Comparison of ENCODE assay signal across 1 cellular context in genomic region chr22:23857606-23858483, GRCh38.
TF ChIP-seq lines count a peak whose summit lies in the region.

SLC2A11 (plus strand) TSS chr22:23857875; CDS start chr22:23858000, 125 bp downstream.

TF ChIP-seq in HepG2, 621 proteins besides CTCF, POLR2A, EP300 and RAD21 (continued from another document and continues in another):
- TF ChIP-seq ZNF142 (CRISPR knock-in tag; IDR thresholded peaks at IDR 0.05) (peak; percentile 58; the same call in 1 of the 2 replicates), ZBTB7B (CRISPR knock-in tag; IDR thresholded peaks at IDR 0.05) (0 out of 2 replicates have a peak, but pooled peaks have one; percentile 26), ZNF678 (CRISPR knock-in tag; IDR thresholded peaks at IDR 0.05) (no peak), GFI1 (CRISPR knock-in tag; IDR thresholded peaks at IDR 0.05; ENCODE audit: borderline replicate concordance) (peak; percentile 54; the same call in 1 of the 2 replicates), ZFY (CRISPR knock-in tag; IDR thresholded peaks at IDR 0.05) (peak; percentile 84; the same call in 1 of the 2 replicates), ZFP91 (CRISPR knock-in tag; IDR thresholded peaks at IDR 0.05; ENCODE audit: borderline replicate concordance) (peak; percentile 71), NPAS2 (CRISPR knock-in tag; IDR thresholded peaks at IDR 0.05; ENCODE audit: borderline replicate concordance) (no peak), CCDC6 (CRISPR knock-in tag; IDR thresholded peaks at IDR 0.05) (no peak), EHMT2 (IDR thresholded peaks at IDR 0.05; ENCODE audit: borderline replicate concordance, low read depth, low read length) (no peak), MEIS2 (CRISPR knock-in tag; IDR thresholded peaks at IDR 0.05) (peak; percentile 56), SP4 (CRISPR knock-in tag; IDR thresholded peaks at IDR 0.05) (no peak), RARA (CRISPR knock-in tag; IDR thresholded peaks at IDR 0.05) (peak; percentile 32; the same call in 1 of the 2 replicates), RAD51 (IDR thresholded peaks at IDR 0.05; ENCODE audit: borderline replicate concordance) (no peak), ZNF556 (CRISPR knock-in tag; IDR thresholded peaks at IDR 0.05; ENCODE audit: borderline replicate concordance) (no peak), ZNF792 (CRISPR knock-in tag; IDR thresholded peaks at IDR 0.05) (0 out of 2 replicates have a peak, but pooled peaks have one; percentile 46), PHF8 (CRISPR knock-in tag; IDR thresholded peaks at IDR 0.05) (peak; percentile 86), FOXK1 (CRISPR knock-in tag; IDR thresholded peaks at IDR 0.05; ENCODE audit: borderline replicate concordance, low read depth) (0 out of 2 replicates have a peak, but pooled peaks have one; percentile 12), THAP9 (CRISPR knock-in tag; IDR thresholded peaks at IDR 0.05; ENCODE audit: borderline replicate concordance) (peak; percentile 63; the same call in 1 of the 2 replicates), POGZ (CRISPR knock-in tag; IDR thresholded peaks at IDR 0.05) (no peak), ATF7-NPFF (CRISPR knock-in tag; IDR thresholded peaks at IDR 0.05; ENCODE audit: low read depth) (peak; percentile 88), ZBTB46 (CRISPR knock-in tag; IDR thresholded peaks at IDR 0.05; ENCODE audit: borderline replicate concordance) (0 out of 2 replicates have a peak, but pooled peaks have one; percentile 14), DBP (CRISPR knock-in tag; IDR thresholded peaks at IDR 0.05; ENCODE audit: not compliant biosample characterization) (peak; percentile 85), MEIS1 (CRISPR knock-in tag; IDR thresholded peaks at IDR 0.05; ENCODE audit: borderline replicate concordance) (peak; percentile 68; the same call in 1 of the 2 replicates), ZNF275 (CRISPR knock-in tag; IDR thresholded peaks at IDR 0.05; ENCODE audit: borderline replicate concordance) (no peak), NFE2L1 (CRISPR knock-in tag; IDR thresholded peaks at IDR 0.05; ENCODE audit: borderline replicate concordance) (peak; percentile 67; the same call in 1 of the 2 replicates), STAG1 (CRISPR knock-in tag; IDR thresholded peaks at IDR 0.05) (0 out of 2 replicates have a peak, but pooled peaks have one; percentile 4), ZNF713 (CRISPR knock-in tag; IDR thresholded peaks at IDR 0.05) (0 out of 2 replicates have a peak, but pooled peaks have one; percentile 69), ZBTB38 (CRISPR knock-in tag; IDR thresholded peaks at IDR 0.05) (0 out of 2 replicates have a peak, but pooled peaks have one; percentile 16), ARHGAP35 (CRISPR knock-in tag; IDR thresholded peaks at IDR 0.05; ENCODE audit: borderline replicate concordance) (no peak), MAZ (IDR thresholded peaks at IDR 0.05; ENCODE audit: borderline replicate concordance, low read depth, low read length) (no peak), MAZ (CRISPR knock-in tag; IDR thresholded peaks at IDR 0.05; ENCODE audit: low read depth) (0 out of 2 replicates have a peak, but pooled peaks have one; percentile 17), ZNF550 (CRISPR knock-in tag; IDR thresholded peaks at IDR 0.05; ENCODE audit: borderline replicate concordance) (peak; percentile 83; the same call in 1 of the 2 replicates), JUNB (CRISPR knock-in tag; IDR thresholded peaks at IDR 0.05; ENCODE audit: borderline replicate concordance) (no peak), PRMT3 (CRISPR knock-in tag; IDR thresholded peaks at IDR 0.05; ENCODE audit: borderline replicate concordance, low read depth) (no peak), SP1 (IDR thresholded peaks at IDR 0.05) (no peak), SP1 (CRISPR knock-in tag; IDR thresholded peaks at IDR 0.05) (no peak; the same call in 1 of the 2 replicates), ZNF333 (CRISPR knock-in tag; IDR thresholded peaks at IDR 0.05; ENCODE audit: borderline replicate concordance) (no peak), ETV5 (CRISPR knock-in tag; IDR thresholded peaks at IDR 0.05; ENCODE audit: borderline replicate concordance) (no peak), CHCHD3 (CRISPR knock-in tag; IDR thresholded peaks at IDR 0.05) (0 out of 2 replicates have a peak, but pooled peaks have one; percentile 17), ZZZ3 (CRISPR knock-in tag; IDR thresholded peaks at IDR 0.05; ENCODE audit: borderline replicate concordance) (no peak), GZF1 (CRISPR knock-in tag; IDR thresholded peaks at IDR 0.05) (peak; percentile 11; the same call in 1 of the 2 replicates), IRF9 (CRISPR knock-in tag; IDR thresholded peaks at IDR 0.05; ENCODE audit: borderline replicate concordance) (peak; percentile 22; the same call in 1 of the 2 replicates), ASH2L (IDR thresholded peaks at IDR 0.05; ENCODE audit: insufficient read length, low read depth, low read length) (peak; percentile 56), ZNF879 (CRISPR knock-in tag; IDR thresholded peaks at IDR 0.05) (no peak), HOMEZ (CRISPR knock-in tag; IDR thresholded peaks at IDR 0.05; ENCODE audit: low read depth) (peak; percentile 52; the same call in 1 of the 2 replicates), ZNF619 (CRISPR knock-in tag; IDR thresholded peaks at IDR 0.05) (peak; percentile 81; the same call in 1 of the 2 replicates)
